In genomic region chr7:11120675-11121220, GRCh38 we compare ENCODE assay signal across 14 cellular contexts.
DNase-seq lines count a peak whose midpoint lies in the region; ATAC-seq and TF ChIP-seq lines count a peak whose summit lies in the region.
"Had no signal": no experiment of that assay in that cellular context is flagged by ENCODE, and none has a peak within 500 bp of the region (broad histone marks: within the 10 kb centered on the region; RNA-seq: fewer than 3 reads in every experiment).

No MANE protein-coding gene starts in this region.

- H3K27ac ChIP-seq in right lobe of liver = no peak overlapping the region
- H3K27ac ChIP-seq: foreskin keratinocyte, neutrophil had no signal

- H3K27ac Mint-ChIP-seq in T-helper 2 cell treated with Interferon-gamma antibody and Interleukin-4, amounts not matched to agents 5 μg/mL and 100 μg/mL, for 36 hours = peak overlapping the region; percentile 18
- H3K27ac Mint-ChIP-seq: effector memory CD8-positive, alpha-beta T cell had no signal

- no peak for TF ChIP-seq POLR2A in right lobe of liver (IDR thresholded peaks at IDR 0.05)

- H3K27me3 ChIP-seq in right lobe of liver (no peaks in the 10 kb centered on the region), BE2C (no peaks in the 10 kb centered on the region)
- H3K27me3 ChIP-seq: foreskin keratinocyte, neutrophil had no signal

- TF ChIP-seq CTCF in GM20000 (IDR thresholded peaks at IDR 0.05; ENCODE audit: extremely low read depth, missing control alignments) (no peak), right lobe of liver (IDR thresholded peaks at IDR 0.05) (no peak), BE2C (IDR thresholded peaks at IDR 0.05; ENCODE audit: low read depth, low read length) (no peak)

- H3K9me3 ChIP-seq in right lobe of liver (no peaks in the 10 kb centered on the region), BE2C (no peaks in the 10 kb centered on the region)
- H3K9me3 ChIP-seq: neutrophil had no signal

- 76% methylated on average over 3 of the region's 3 CpGs for WGBS in right lobe of liver (ENCODE audit: insufficient coverage, low coverage, low lambda C conversion rate, missing lambda C conversion rate)

- no peaks in the 10 kb centered on the region for H3K4me1 ChIP-seq in right lobe of liver
- H3K4me1 ChIP-seq in BE2C = no peaks in the 10 kb centered on the region
- H3K4me1 ChIP-seq: foreskin keratinocyte had no signal

- H3K4me3 Mint-ChIP-seq in T-helper 2 cell treated with Interferon-gamma antibody and Interleukin-4, amounts not matched to agents 5 μg/mL and 100 μg/mL, for 36 hours = peak overlapping the region; percentile 48
- H3K4me3 Mint-ChIP-seq: activated naive CD4-positive, alpha-beta T cell treated with anti-CD3 and anti-CD28 coated beads for 36 hours; effector memory CD8-positive, alpha-beta T cell had no signal

- peaks cover 25% of the 10 kb centered on the region for H3K4me1 Mint-ChIP-seq in T-helper 2 cell treated with Interferon-gamma antibody and Interleukin-4, amounts not matched to agents 5 μg/mL and 100 μg/mL, for 36 hours (ENCODE audit: low read depth)

- no peak overlapping the region for H3K4me3 ChIP-seq in right lobe of liver
- no peak overlapping the region for H3K4me3 ChIP-seq in BE2C (ENCODE audit: low read depth, low read length)

- peaks cover 11% of the 10 kb centered on the region for H3K36me3 Mint-ChIP-seq in T-helper 2 cell treated with Interferon-gamma antibody and Interleukin-4, amounts not matched to agents 5 μg/mL and 100 μg/mL, for 36 hours (ENCODE audit: low read depth)

- H3K9me3 Mint-ChIP-seq in T-helper 2 cell treated with Interferon-gamma antibody and Interleukin-4, amounts not matched to agents 5 μg/mL and 100 μg/mL, for 36 hours = no peaks in the 10 kb centered on the region
- H3K9me3 Mint-ChIP-seq: activated naive CD4-positive, alpha-beta T cell treated with anti-CD3 and anti-CD28 coated beads for 36 hours had no signal

- intact Hi-C loops in right lobe of liver (cut with DNase I) = no loop called here

- ATAC-seq in GM18858 (IDR thresholded peaks at IDR 0.05; ENCODE audit: unreplicated experiment) (peak; percentile 45), HG03039 (IDR thresholded peaks at IDR 0.05; ENCODE audit: unreplicated experiment) (peak; percentile 45), right lobe of liver (no peak), GM21529 (IDR thresholded peaks at IDR 0.05; ENCODE audit: unreplicated experiment) (no peak)
- ATAC-seq: activated CD8-positive, alpha-beta T cell treated with anti-CD3 and anti-CD28 coated beads, Interleukin-2, amount 10 ng/mL, durations not matched to agents 7 days and 5 days; effector memory CD8-positive, alpha-beta T cell; foreskin keratinocyte had no signal

- H3K36me3 ChIP-seq in right lobe of liver (no peaks in the 10 kb centered on the region), BE2C (peaks cover 15% of the 10 kb centered on the region)
- H3K36me3 ChIP-seq: neutrophil had no signal

- DNase-seq in GM20000 (ENCODE audit: low spot score) = peak; percentile 1
- no peak for DNase-seq in T-helper 2 cell treated with Interferon-gamma antibody and Interleukin-4, amounts not matched to agents 5 μg/mL and 100 μg/mL, for 36 hours (ENCODE audit: low spot score)
- DNase-seq in right lobe of liver = no peak
- DNase-seq in ureter (ENCODE audit: low spot score) = no peak
- no peak for DNase-seq in BE2C
- DNase-seq: activated CD8-positive, alpha-beta T cell treated with anti-CD3 and anti-CD28 coated beads, Interleukin-2, amount 10 ng/mL, durations not matched to agents 7 days and 5 days; activated naive CD4-positive, alpha-beta T cell treated with anti-CD3 and anti-CD28 coated beads for 36 hours; effector memory CD8-positive, alpha-beta T cell; foreskin keratinocyte; NCI-H2081 had no signal

- no peaks in the 10 kb centered on the region for H3K27me3 Mint-ChIP-seq in T-helper 2 cell treated with Interferon-gamma antibody and Interleukin-4, amounts not matched to agents 5 μg/mL and 100 μg/mL, for 36 hours (ENCODE audit: low read depth)
- H3K27me3 Mint-ChIP-seq: effector memory CD8-positive, alpha-beta T cell had no signal

Comparison
In these comparisons a context has a peak if more than half of its experiments do, and no peak if none do; other contexts are left out.
1. ATAC-seq: peak in GM18858 (single experiment) and HG03039 (single experiment); none in right lobe of liver (0 of 4) and GM21529 (single experiment).